Comparison of ENCODE assay signal across 33 cellular contexts in the genomic region with DNA sequence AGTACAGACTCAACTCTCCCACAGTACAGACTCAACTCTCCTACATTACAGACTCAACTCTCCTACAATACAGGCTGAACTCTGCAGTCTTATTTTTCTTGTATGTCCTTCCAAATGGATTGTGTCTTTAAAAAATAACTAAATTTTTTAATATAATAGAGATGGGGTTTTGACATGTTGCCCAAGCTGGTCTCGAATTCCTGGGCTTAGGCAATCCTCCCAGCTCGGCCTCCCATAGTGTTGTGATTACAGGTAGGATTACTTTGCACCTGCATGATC. TPM values are rescaled to one million over a fixed set of nuclear protein-coding genes. Genes with fewer than 3 reads are reported as not detected.
"Had no signal": no experiment of that assay in that cellular context is flagged by ENCODE, and none has a peak within 500 bp of the region (broad histone marks: within the 10 kb centered on the region; RNA-seq: fewer than 3 reads in every experiment).

No MANE protein-coding gene starts in this region.

- H3K4me3 ChIP-seq: stomach, suprapubic skin, testis, thoracic aorta, thyroid gland, tibial artery, tibial nerve, transverse colon, upper lobe of left lung, upper lobe of right lung, uterus, vagina had no signal

- H3K27ac ChIP-seq: stomach, suprapubic skin, testis, thoracic aorta, thyroid gland, tibial artery, tibial nerve, transverse colon, upper lobe of left lung, upper lobe of right lung, uterus, vagina had no signal

- H3K27me3 ChIP-seq: stomach, suprapubic skin, testis, thyroid gland, tibial artery, tibial nerve, transverse colon, upper lobe of left lung, upper lobe of right lung, uterus, vagina had no signal

- FAIRE-seq: urothelium cell line had no signal

- H3K36me3 ChIP-seq: suprapubic skin, thoracic aorta, thyroid gland, transverse colon, uterus had no signal

- H3K4me1 ChIP-seq: stomach, suprapubic skin, testis, thyroid gland, tibial artery, tibial nerve, transverse colon, upper lobe of left lung, upper lobe of right lung, uterus, vagina had no signal

- ATAC-seq: stimulated activated effector memory CD8-positive, alpha-beta T cell treated with anti-CD3 and anti-CD28 coated beads, Interleukin-12 subunit alpha, Interleukin-12 subunit beta, amount 100 ng/mL, for 72 hours; stimulated activated memory B cell treated with anti-CD40 and anti-IgM and Interleukin-4, amounts not matched to agents 10 μg/mL and 1 μg/mL and 100 μg/mL, for 72 hours; stimulated activated naive B cell treated with anti-CD40 and anti-IgM and Interleukin-4, amounts not matched to agents 10 μg/mL and 1 μg/mL and 100 μg/mL, for 72 hours; stimulated activated naive CD8-positive, alpha-beta T cell treated with anti-CD3 and anti-CD28 coated beads, Interleukin-15, amount 100 ng/mL, for 72 hours; stimulated activated naive CD8-positive, alpha-beta T cell treated with anti-CD3 and anti-CD28 coated beads, Interleukin-15, Interleukin-2, amounts not matched to agents 100 U/mL and 50 U/mL, for 24 hours; upper lobe of right lung had no signal

- H3K36me3 Mint-ChIP-seq: type B pancreatic cell had no signal

- H3K27ac Mint-ChIP-seq: stimulated activated effector memory CD8-positive, alpha-beta T cell treated with anti-CD3 and anti-CD28 coated beads, Interleukin-12 subunit alpha, Interleukin-12 subunit beta, amount 100 ng/mL, for 72 hours; stimulated activated memory B cell treated with anti-CD40 and anti-IgM and Interleukin-4, amounts not matched to agents 10 μg/mL and 1 μg/mL and 100 μg/mL, for 72 hours; stimulated activated naive CD8-positive, alpha-beta T cell treated with anti-CD3 and anti-CD28 coated beads, Interleukin-15, amount 100 ng/mL, for 72 hours; stimulated activated naive CD8-positive, alpha-beta T cell treated with anti-CD3 and anti-CD28 coated beads, Interleukin-15, Interleukin-2, amounts not matched to agents 100 ng/mL and 50 ng/mL, for 24 hours; type B pancreatic cell had no signal

- DNase-seq: stimulated activated CD4-positive, alpha-beta T cell treated with anti-CD3 and anti-CD28 coated beads, Interleukin-2, amount 100 ng/mL, for 48 hours; stimulated activated CD4-positive, alpha-beta T cell treated with anti-CD3 and anti-CD28 coated beads, Interleukin-4, amount 100 ng/mL, for 1 hour; stimulated activated CD4-positive, alpha-beta T cell treated with anti-CD3 and anti-CD28 coated beads, Interleukin-4, amount 100 ng/mL, for 24 hours; stimulated activated CD4-positive, alpha-beta T cell treated with anti-CD3 and anti-CD28 coated beads, Interleukin-4, amount 100 ng/mL, for 4 hours; stimulated activated CD8-positive, alpha-beta memory T cell treated with anti-CD3 and anti-CD28 coated beads, Interleukin-4, amount 100 ng/mL, for 48 hours; stimulated activated naive B cell treated with anti-CD40 and anti-IgM and Interleukin-4, amounts not matched to agents 10 μg/mL and 1 μg/mL and 100 μg/mL, for 72 hours; stimulated activated naive CD4-positive, alpha-beta T cell; stimulated activated naive CD4-positive, alpha-beta T cell treated with Interleukin-2 at 50 U/mL for 16 hours; stimulated activated naive CD8-positive, alpha-beta T cell treated with anti-CD3 and anti-CD28 coated beads, Interleukin-15, amount 100 ng/mL, for 72 hours; stimulated activated naive CD8-positive, alpha-beta T cell treated with anti-CD3 and anti-CD28 coated beads, Interleukin-15, Interleukin-2, amounts not matched to agents 100 U/mL and 50 U/mL, for 24 hours; stomach; substantia nigra; testis; thyroid gland; tibial artery; transverse colon; trophoblast cell; upper lobe of left lung; upper lobe of right lung; uterus had no signal

- H3K4me1 Mint-ChIP-seq: stimulated activated memory B cell treated with anti-CD40 and anti-IgM and Interleukin-4, amounts not matched to agents 10 μg/mL and 1 μg/mL and 100 μg/mL, for 72 hours; stimulated activated naive B cell treated with anti-CD40 and anti-IgM and Interleukin-4, amounts not matched to agents 10 μg/mL and 1 μg/mL and 100 μg/mL, for 72 hours; stimulated activated naive CD8-positive, alpha-beta T cell treated with anti-CD3 and anti-CD28 coated beads, Interleukin-15, amount 100 ng/mL, for 72 hours had no signal

- H3K9me3 ChIP-seq: stomach, suprapubic skin, testis, thoracic aorta, thyroid gland, tibial artery, tibial nerve, transverse colon, upper lobe of left lung, upper lobe of right lung, uterus, vagina had no signal

- H3K9me3 Mint-ChIP-seq: stimulated activated naive CD8-positive, alpha-beta T cell treated with anti-CD3 and anti-CD28 coated beads, Interleukin-15, Interleukin-2, amounts not matched to agents 100 ng/mL and 50 ng/mL, for 24 hours had no signal

- H3K27me3 Mint-ChIP-seq: stimulated activated memory B cell treated with anti-CD40 and anti-IgM and Interleukin-4, amounts not matched to agents 10 μg/mL and 1 μg/mL and 100 μg/mL, for 72 hours; stimulated activated naive B cell treated with anti-CD40 and anti-IgM and Interleukin-4, amounts not matched to agents 10 μg/mL and 1 μg/mL and 100 μg/mL, for 72 hours; stimulated activated naive CD8-positive, alpha-beta T cell treated with anti-CD3 and anti-CD28 coated beads, Interleukin-15, amount 100 ng/mL, for 72 hours; stimulated activated naive CD8-positive, alpha-beta T cell treated with anti-CD3 and anti-CD28 coated beads, Interleukin-15, Interleukin-2, amounts not matched to agents 100 ng/mL and 50 ng/mL, for 24 hours; type B pancreatic cell had no signal

- H3K4me3 Mint-ChIP-seq: stimulated activated effector memory CD8-positive, alpha-beta T cell treated with anti-CD3 and anti-CD28 coated beads, Interleukin-12 subunit alpha, Interleukin-12 subunit beta, amount 100 ng/mL, for 72 hours; stimulated activated memory B cell treated with anti-CD40 and anti-IgM and Interleukin-4, amounts not matched to agents 10 μg/mL and 1 μg/mL and 100 μg/mL, for 72 hours; stimulated activated naive B cell treated with anti-CD40 and anti-IgM and Interleukin-4, amounts not matched to agents 10 μg/mL and 1 μg/mL and 100 μg/mL, for 72 hours; stimulated activated naive CD8-positive, alpha-beta T cell treated with anti-CD3 and anti-CD28 coated beads, Interleukin-15, amount 100 ng/mL, for 72 hours; stimulated activated naive CD8-positive, alpha-beta T cell treated with anti-CD3 and anti-CD28 coated beads, Interleukin-15, Interleukin-2, amounts not matched to agents 100 ng/mL and 50 ng/mL, for 24 hours; type B pancreatic cell had no signal

RNA-seq across cellular contexts. Expression of gene SMCO1, which starts 51.7 kb away (rescaled TPM):
- total RNA-seq: stomach, subcutaneous adipose tissue, suprapubic skin, temporal lobe, thoracic aorta, thyroid gland, tibial nerve, transverse colon, upper lobe of left lung, upper lobe of right lung, ureter, urinary bladder, uterus, vagina had no signal
- polyA plus RNA-seq: stomach, urinary bladder had no signal
